Comparison of ENCODE assay signal across 9 cellular contexts in genomic region chrX:119647552-119648420, GRCh38.
A peak's percentile ranks its signal among the peaks of the same experiment; 100 is the strongest.
DNase-seq lines count a peak whose midpoint lies in the region; ATAC-seq lines count a peak whose summit lies in the region.
"Had no signal": no experiment of that assay in that cellular context is flagged by ENCODE, and none has a peak within 500 bp of the region (broad histone marks: within the 10 kb centered on the region; RNA-seq: fewer than 3 reads in every experiment).

No MANE protein-coding gene starts in this region.

- peak; percentile 79 to 80 for DNase-seq in activated T-cell treated with anti-CD3 and anti-CD28 coated beads, Interleukin-2, amount 50 U/mL, for 48 hours
- peak; percentile 61 to 74 for DNase-seq in stimulated activated CD8-positive, alpha-beta memory T cell treated with anti-CD3 and anti-CD28 coated beads, Interleukin-15, amount 100 ng/mL, for 48 hours (ENCODE audit: low read depth in 2 of 2)
- DNase-seq in LoVo (ENCODE audit: low spot score) = no peak
- no peak for DNase-seq in GDM1 (lab: John Stamatoyannopoulos, UW)
- no peak for DNase-seq in C1 segment of cervical spinal cord (lab: John Stamatoyannopoulos, UW)
- DNase-seq in ecto neural progenitor cell (ENCODE audit: low spot score) = no peak
- DNase-seq: right cardiac atrium had no signal

- ATAC-seq in GM19438 (IDR thresholded peaks at IDR 0.05; ENCODE audit: low read depth, unreplicated experiment) (peak; percentile 92), HG03342 (IDR thresholded peaks at IDR 0.05; ENCODE audit: unreplicated experiment) (peak; percentile 97)
- ATAC-seq: right cardiac atrium had no signal

Comparison
In these comparisons a context has a peak if more than half of its experiments do, and no peak if none do; other contexts are left out.
1. DNase-seq: peak in activated T-cell treated with anti-CD3 and anti-CD28 coated beads, Interleukin-2, amount 50 U/mL, for 48 hours (2 of 2) and stimulated activated CD8-positive, alpha-beta memory T cell treated with anti-CD3 and anti-CD28 coated beads, Interleukin-15, amount 100 ng/mL, for 48 hours (2 of 2); none in LoVo (single experiment), GDM1 (single experiment), C1 segment of cervical spinal cord (0 of 14) and ecto neural progenitor cell (single experiment).